In the genomic region with DNA sequence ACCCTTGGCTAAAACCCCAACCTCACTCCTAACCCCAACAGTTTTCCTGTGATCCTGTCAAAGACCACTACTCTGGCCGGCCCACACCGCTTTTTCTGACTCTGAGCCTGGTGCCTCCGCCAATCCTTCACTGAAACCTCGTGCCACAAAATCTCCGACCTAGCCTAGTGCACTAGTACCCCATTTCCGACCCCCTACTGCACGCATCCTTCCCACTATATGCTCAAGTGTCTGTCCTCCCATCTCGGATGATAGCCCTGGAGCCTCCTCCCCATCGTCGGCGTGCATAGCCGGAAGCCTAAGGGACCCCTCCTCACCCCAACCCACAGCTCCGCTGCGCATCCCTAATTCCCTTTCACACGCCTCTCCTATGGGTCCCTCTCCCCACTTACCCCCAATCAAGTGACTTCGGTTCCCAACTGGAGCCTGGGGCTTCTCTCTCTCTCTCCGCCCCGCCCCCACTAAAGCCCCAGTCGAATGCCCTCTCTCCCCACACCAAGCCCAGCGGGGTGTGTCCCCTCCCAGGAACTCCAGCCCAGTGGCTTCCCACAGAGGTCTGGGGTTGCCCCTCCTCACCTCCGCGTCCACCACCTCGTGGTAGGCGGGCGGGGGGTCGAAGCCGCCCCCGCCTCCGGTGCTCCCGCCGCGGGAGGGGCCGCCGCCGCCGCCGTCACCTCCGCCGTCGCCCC, we compare ENCODE assay signal across 8 cellular contexts. TPM values are rescaled to one million over a fixed set of nuclear protein-coding genes. Genes with fewer than 3 reads are reported as not detected.
DNase-seq lines count a peak whose midpoint lies in the region; ATAC-seq, FAIRE-seq and TF ChIP-seq lines count a peak whose summit lies in the region.

No MANE protein-coding gene starts in this region.

- peak overlapping the region; percentile 87 for H3K27ac Mint-ChIP-seq in activated CD8-positive, alpha-beta T cell treated with anti-CD3 and anti-CD28 coated beads, Interleukin-2, amount 10 ng/mL, durations not matched to agents 7 days and 5 days

- H3K4me1 Mint-ChIP-seq in activated CD8-positive, alpha-beta T cell treated with anti-CD3 and anti-CD28 coated beads, Interleukin-2, amount 10 ng/mL, durations not matched to agents 7 days and 5 days (ENCODE audit: low read depth): peaks cover 69% of the 10 kb centered on the region

- peak; percentile 52 for FAIRE-seq in GM12891 (lab: Jason Lieb, UNC)

- H3K27ac ChIP-seq in epithelial cell of prostate: peak overlapping the region; percentile 82

- H3K36me3 ChIP-seq in mucosa of stomach (ENCODE audit: control insufficient read depth, insufficient read depth, low read length): no peaks in the 10 kb centered on the region

- POLR2A ChIA-PET in activated CD8-positive, alpha-beta T cell treated with anti-CD3 and anti-CD28 coated beads, Interleukin-2, amount 10 ng/mL, durations not matched to agents 7 days and 5 days (lab: Charles Lee): interaction anchor here (0.6 to 2.1 kb wide), 5 partner anchors 9 to 77 kb away, joined by 3 to 8 read pairs (median 4); no protein-coding TSS in a partner anchor

- no peak for ATAC-seq in activated CD8-positive, alpha-beta T cell treated with anti-CD3 and anti-CD28 coated beads, Interleukin-2, amount 10 ng/mL, durations not matched to agents 7 days and 5 days

- H3K4me3 ChIP-seq in HFF-Myc (replicated peaks; ENCODE audit: low read depth, low read length) (peak overlapping the region; percentile 82), NB4 (ENCODE audit: low read depth, low read length) (peak overlapping the region; percentile 81), mucosa of stomach (ENCODE audit: low read length) (peak overlapping the region; percentile 92)

- H3K27me3 Mint-ChIP-seq in activated CD8-positive, alpha-beta T cell treated with anti-CD3 and anti-CD28 coated beads, Interleukin-2, amount 10 ng/mL, durations not matched to agents 7 days and 5 days (ENCODE audit: low read depth): no peaks in the 10 kb centered on the region

- H3K9ac ChIP-seq in mucosa of stomach (ENCODE audit: low read length): peak overlapping the region; percentile 92

- peak overlapping the region; percentile 84 for H3K4me3 Mint-ChIP-seq in activated CD8-positive, alpha-beta T cell treated with anti-CD3 and anti-CD28 coated beads, Interleukin-2, amount 10 ng/mL, durations not matched to agents 7 days and 5 days

- TF ChIP-seq POLR2A in GM12891 (IDR thresholded peaks at IDR 0.05; ENCODE audit: low read depth, low read length) (no peak), NB4 (IDR thresholded peaks at IDR 0.05; ENCODE audit: extremely low read depth, insufficient read length) (no peak)

- CTCF ChIA-PET in activated CD8-positive, alpha-beta T cell treated with anti-CD3 and anti-CD28 coated beads, Interleukin-2, amount 10 ng/mL, durations not matched to agents 7 days and 5 days (lab: Charles Lee): interaction anchor here (3.1 to 4.5 kb wide), 2 partner anchors 11 to 72 kb away, joined by 9 to 31 read pairs; no protein-coding TSS in a partner anchor

- no peaks in the 10 kb centered on the region for H3K27me3 ChIP-seq in mucosa of stomach (ENCODE audit: control insufficient read depth, insufficient read depth, low read length)

- TF ChIP-seq CTCF in HFF-Myc (IDR thresholded peaks at IDR 0.05; ENCODE audit: low read depth, low read length, missing control alignments): no peak
- TF ChIP-seq CTCF in NB4 (IDR thresholded peaks at IDR 0.05; ENCODE audit: low read depth, low read length): no peak

- peak; percentile 19 for DNase-seq in GM12891 (ENCODE audit: insufficient read length, low spot score)
- DNase-seq in HFF-Myc (ENCODE audit: extremely low read depth, low read depth): no peak
- DNase-seq in NB4 (ENCODE audit: low read depth): peak; percentile 75
- peak; percentile 42 for DNase-seq in activated CD8-positive, alpha-beta T cell treated with anti-CD3 and anti-CD28 coated beads, Interleukin-2, amount 10 ng/mL, durations not matched to agents 7 days and 5 days
- no peak for DNase-seq in epithelial cell of prostate (ENCODE audit: low read depth, low spot score)
- peak; percentile 41 for DNase-seq in superior temporal gyrus (ENCODE audit: extremely low spot score)
- no peak for DNase-seq in epidermal melanocyte (ENCODE audit: insufficient read length, low spot score)

- H3K9me3 ChIP-seq in mucosa of stomach (ENCODE audit: control insufficient read depth, low read length): no peaks in the 10 kb centered on the region

- H3K9me3 Mint-ChIP-seq in activated CD8-positive, alpha-beta T cell treated with anti-CD3 and anti-CD28 coated beads, Interleukin-2, amount 10 ng/mL, durations not matched to agents 7 days and 5 days (ENCODE audit: insufficient read depth): no peaks in the 10 kb centered on the region

- H3K36me3 Mint-ChIP-seq in activated CD8-positive, alpha-beta T cell treated with anti-CD3 and anti-CD28 coated beads, Interleukin-2, amount 10 ng/mL, durations not matched to agents 7 days and 5 days (ENCODE audit: low read depth): peaks cover 19% of the 10 kb centered on the region

- H3K4me1 ChIP-seq in mucosa of stomach (ENCODE audit: control insufficient read depth, insufficient read depth, low read length): peaks cover 31% of the 10 kb centered on the region

TF ChIP-seq in GM12891, 5 proteins besides CTCF, POLR2A, EP300 and RAD21:
- no peak for TF ChIP-seq POLR2AphosphoS5 (IDR thresholded peaks at IDR 0.05; ENCODE audit: low read depth, low read length)
- peak; percentile 45 for TF ChIP-seq PAX5 (IDR thresholded peaks at IDR 0.05; ENCODE audit: insufficient read depth, low read length, severe bottlenecking)

RNA-seq across cellular contexts. Expression of gene USP24, which starts 0.8 kb away (rescaled TPM):
- 12.9 TPM for polyA plus RNA-seq in GM12891 (2012; ENCODE audit: low read depth, missing spikeins)
- 10 to 100 TPM; 36.7 to 44.1 TPM for total RNA-seq in activated CD8-positive, alpha-beta T cell treated with anti-CD3 and anti-CD28 coated beads, Interleukin-2, amount 10 ng/mL, durations not matched to agents 7 days and 5 days

Comparison
In these comparisons a context has a peak if more than half of its experiments do, and no peak if none do; other contexts are left out.
1. DNase-seq: peak in GM12891 (single experiment), NB4 (single experiment), activated CD8-positive, alpha-beta T cell treated with anti-CD3 and anti-CD28 coated beads, Interleukin-2, amount 10 ng/mL, durations not matched to agents 7 days and 5 days (single experiment) and superior temporal gyrus (single experiment); none in HFF-Myc (single experiment), epithelial cell of prostate (single experiment) and epidermal melanocyte (single experiment).
2. Peak in every context shown above with its lines, with median percentiles within 50 percentile points of each other: H3K4me3 ChIP-seq.